In the genomic region with DNA sequence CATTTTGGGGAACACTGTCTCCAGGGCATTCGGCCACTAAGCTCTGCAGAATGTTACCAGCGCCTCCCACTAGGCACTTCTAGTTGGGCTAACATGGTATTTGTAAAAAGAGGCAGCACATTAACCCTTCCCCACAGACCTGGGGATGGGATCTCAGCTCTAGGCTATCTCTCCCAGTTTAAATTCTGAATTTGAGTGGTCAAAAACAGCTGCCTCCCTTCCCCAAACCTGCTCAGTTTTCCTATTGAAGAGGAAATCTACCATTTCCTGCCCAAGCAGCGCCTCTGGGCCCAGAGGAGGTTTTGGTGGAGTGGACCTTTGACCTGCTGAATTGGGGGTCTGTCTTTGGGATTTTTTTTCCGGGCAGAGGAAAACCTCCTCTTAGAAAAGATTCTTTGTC, we compare ENCODE assay signal across 16 cellular contexts.
"Had no signal": no experiment of that assay in that cellular context is flagged by ENCODE, and none has a peak within 500 bp of the region (broad histone marks: within the 10 kb centered on the region; RNA-seq: fewer than 3 reads in every experiment).

No MANE protein-coding gene starts in this region.

- H3K36me3 ChIP-seq: esophagus muscularis mucosa, neutrophil, prostate gland, tibial artery, vagina had no signal

- H3K27me3 ChIP-seq: esophagus muscularis mucosa, neutrophil, tibial artery, vagina had no signal

- H3K4me3 Mint-ChIP-seq: activated CD4-positive, alpha-beta memory T cell treated with anti-CD3 and anti-CD28 coated beads for 36 hours; activated naive CD8-positive, alpha-beta T cell; endodermal cell had no signal

- ATAC-seq: left lobe of liver had no signal

- H3K4me1 ChIP-seq: prostate gland, tibial artery, vagina had no signal

- H3K9me3 ChIP-seq: esophagus muscularis mucosa, neutrophil, prostate gland, tibial artery, vagina had no signal

- H3K27ac ChIP-seq: esophagus muscularis mucosa, neutrophil, prostate gland, tibial artery, vagina had no signal

- H3K36me3 Mint-ChIP-seq: activated CD4-positive, alpha-beta memory T cell treated with anti-CD3 and anti-CD28 coated beads for 36 hours; activated naive CD8-positive, alpha-beta T cell had no signal

- H3K4me3 ChIP-seq: esophagus muscularis mucosa, prostate gland, tibial artery, vagina had no signal

- H3K27ac Mint-ChIP-seq: activated CD4-positive, alpha-beta memory T cell treated with anti-CD3 and anti-CD28 coated beads for 36 hours; activated naive CD8-positive, alpha-beta T cell; endodermal cell had no signal

- H3K9me3 Mint-ChIP-seq: activated CD4-positive, alpha-beta memory T cell treated with anti-CD3 and anti-CD28 coated beads for 36 hours; endodermal cell had no signal

- DNase-seq: activated CD4-positive, alpha-beta memory T cell treated with anti-CD3 and anti-CD28 coated beads for 36 hours; activated gamma-delta T cell; activated T-cell treated with anti-CD3 and anti-CD28 coated beads, Interleukin-2, amount 50 U/mL, for 48 hours; endodermal cell; foreskin fibroblast; glutamatergic neuron; mesenchymal stem cell; stimulated activated CD4-positive, alpha-beta T cell treated with anti-CD3 and anti-CD28 coated beads, Interleukin-15, amount 100 ng/mL, for 24 hours; T-helper 9 cell; tibial artery had no signal
